ENCODE assay signal across 1 cellular context in the genomic region with DNA sequence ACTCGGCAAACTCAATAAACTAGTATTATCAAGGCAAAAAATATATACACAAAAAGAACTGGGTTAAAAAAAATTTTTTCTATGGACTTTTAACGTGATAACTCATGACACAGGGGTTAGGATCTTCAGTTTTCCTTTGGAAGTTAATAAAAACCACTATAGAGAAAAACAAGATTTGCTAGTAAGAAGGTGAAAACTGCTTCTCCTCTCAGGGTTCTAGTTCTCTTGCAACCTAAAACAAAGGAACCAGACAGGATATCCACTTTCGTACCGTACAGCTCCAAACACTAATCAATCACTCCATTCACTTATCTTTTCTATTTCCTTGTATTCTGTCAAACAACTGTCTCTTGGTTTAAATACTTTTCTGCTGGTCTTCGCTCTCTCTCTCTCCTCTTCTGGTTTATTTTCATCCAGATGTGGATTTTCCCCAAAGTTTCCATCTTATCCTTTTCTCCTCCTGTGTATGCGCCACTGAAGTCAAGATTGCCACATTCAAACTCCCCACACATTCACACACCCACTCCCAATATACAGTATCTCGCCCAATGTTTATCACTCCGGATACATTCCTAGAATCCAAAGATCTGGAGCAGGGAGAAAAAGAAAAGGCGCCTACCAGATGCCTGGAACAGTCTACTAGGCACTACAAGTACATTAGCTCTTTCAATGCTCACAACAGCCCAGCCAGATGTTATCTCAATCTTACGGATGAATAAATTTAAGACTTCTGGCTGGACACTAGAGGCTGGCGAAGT.
TF ChIP-seq lines count a peak whose summit lies in the region.

No MANE protein-coding gene starts in this region.

TF ChIP-seq in H1, 55 proteins besides CTCF, POLR2A, EP300 and RAD21:
- no peak for TF ChIP-seq TAF7 (optimal IDR thresholded peaks at IDR 0.05; ENCODE audit: borderline replicate concordance, low read depth, low read length)
- no peak for TF ChIP-seq SAP30 (IDR thresholded peaks at IDR 0.05; ENCODE audit: insufficient read depth, insufficient replicate concordance, low read length)
- TF ChIP-seq SP4 (IDR thresholded peaks at IDR 0.05; ENCODE audit: low read length): no peak
- TF ChIP-seq, protein P1, sequence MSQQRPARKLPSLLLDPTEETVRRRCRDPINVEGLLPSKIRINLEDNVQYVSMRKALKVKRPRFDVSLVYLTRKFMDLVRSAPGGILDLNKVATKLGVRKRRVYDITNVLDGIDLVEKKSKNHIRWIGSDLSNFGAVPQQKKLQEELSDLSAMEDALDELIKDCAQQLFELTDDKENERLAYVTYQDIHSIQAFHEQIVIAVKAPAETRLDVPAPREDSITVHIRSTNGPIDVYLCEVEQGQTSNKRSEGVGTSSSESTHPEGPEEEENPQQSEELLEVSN (IDR thresholded peaks at IDR 0.05): no peak
- no peak for TF ChIP-seq ZNF274 (IDR thresholded peaks at IDR 0.05; ENCODE audit: borderline replicate concordance, extremely low read depth, low read length)
- TF ChIP-seq, protein P2, sequence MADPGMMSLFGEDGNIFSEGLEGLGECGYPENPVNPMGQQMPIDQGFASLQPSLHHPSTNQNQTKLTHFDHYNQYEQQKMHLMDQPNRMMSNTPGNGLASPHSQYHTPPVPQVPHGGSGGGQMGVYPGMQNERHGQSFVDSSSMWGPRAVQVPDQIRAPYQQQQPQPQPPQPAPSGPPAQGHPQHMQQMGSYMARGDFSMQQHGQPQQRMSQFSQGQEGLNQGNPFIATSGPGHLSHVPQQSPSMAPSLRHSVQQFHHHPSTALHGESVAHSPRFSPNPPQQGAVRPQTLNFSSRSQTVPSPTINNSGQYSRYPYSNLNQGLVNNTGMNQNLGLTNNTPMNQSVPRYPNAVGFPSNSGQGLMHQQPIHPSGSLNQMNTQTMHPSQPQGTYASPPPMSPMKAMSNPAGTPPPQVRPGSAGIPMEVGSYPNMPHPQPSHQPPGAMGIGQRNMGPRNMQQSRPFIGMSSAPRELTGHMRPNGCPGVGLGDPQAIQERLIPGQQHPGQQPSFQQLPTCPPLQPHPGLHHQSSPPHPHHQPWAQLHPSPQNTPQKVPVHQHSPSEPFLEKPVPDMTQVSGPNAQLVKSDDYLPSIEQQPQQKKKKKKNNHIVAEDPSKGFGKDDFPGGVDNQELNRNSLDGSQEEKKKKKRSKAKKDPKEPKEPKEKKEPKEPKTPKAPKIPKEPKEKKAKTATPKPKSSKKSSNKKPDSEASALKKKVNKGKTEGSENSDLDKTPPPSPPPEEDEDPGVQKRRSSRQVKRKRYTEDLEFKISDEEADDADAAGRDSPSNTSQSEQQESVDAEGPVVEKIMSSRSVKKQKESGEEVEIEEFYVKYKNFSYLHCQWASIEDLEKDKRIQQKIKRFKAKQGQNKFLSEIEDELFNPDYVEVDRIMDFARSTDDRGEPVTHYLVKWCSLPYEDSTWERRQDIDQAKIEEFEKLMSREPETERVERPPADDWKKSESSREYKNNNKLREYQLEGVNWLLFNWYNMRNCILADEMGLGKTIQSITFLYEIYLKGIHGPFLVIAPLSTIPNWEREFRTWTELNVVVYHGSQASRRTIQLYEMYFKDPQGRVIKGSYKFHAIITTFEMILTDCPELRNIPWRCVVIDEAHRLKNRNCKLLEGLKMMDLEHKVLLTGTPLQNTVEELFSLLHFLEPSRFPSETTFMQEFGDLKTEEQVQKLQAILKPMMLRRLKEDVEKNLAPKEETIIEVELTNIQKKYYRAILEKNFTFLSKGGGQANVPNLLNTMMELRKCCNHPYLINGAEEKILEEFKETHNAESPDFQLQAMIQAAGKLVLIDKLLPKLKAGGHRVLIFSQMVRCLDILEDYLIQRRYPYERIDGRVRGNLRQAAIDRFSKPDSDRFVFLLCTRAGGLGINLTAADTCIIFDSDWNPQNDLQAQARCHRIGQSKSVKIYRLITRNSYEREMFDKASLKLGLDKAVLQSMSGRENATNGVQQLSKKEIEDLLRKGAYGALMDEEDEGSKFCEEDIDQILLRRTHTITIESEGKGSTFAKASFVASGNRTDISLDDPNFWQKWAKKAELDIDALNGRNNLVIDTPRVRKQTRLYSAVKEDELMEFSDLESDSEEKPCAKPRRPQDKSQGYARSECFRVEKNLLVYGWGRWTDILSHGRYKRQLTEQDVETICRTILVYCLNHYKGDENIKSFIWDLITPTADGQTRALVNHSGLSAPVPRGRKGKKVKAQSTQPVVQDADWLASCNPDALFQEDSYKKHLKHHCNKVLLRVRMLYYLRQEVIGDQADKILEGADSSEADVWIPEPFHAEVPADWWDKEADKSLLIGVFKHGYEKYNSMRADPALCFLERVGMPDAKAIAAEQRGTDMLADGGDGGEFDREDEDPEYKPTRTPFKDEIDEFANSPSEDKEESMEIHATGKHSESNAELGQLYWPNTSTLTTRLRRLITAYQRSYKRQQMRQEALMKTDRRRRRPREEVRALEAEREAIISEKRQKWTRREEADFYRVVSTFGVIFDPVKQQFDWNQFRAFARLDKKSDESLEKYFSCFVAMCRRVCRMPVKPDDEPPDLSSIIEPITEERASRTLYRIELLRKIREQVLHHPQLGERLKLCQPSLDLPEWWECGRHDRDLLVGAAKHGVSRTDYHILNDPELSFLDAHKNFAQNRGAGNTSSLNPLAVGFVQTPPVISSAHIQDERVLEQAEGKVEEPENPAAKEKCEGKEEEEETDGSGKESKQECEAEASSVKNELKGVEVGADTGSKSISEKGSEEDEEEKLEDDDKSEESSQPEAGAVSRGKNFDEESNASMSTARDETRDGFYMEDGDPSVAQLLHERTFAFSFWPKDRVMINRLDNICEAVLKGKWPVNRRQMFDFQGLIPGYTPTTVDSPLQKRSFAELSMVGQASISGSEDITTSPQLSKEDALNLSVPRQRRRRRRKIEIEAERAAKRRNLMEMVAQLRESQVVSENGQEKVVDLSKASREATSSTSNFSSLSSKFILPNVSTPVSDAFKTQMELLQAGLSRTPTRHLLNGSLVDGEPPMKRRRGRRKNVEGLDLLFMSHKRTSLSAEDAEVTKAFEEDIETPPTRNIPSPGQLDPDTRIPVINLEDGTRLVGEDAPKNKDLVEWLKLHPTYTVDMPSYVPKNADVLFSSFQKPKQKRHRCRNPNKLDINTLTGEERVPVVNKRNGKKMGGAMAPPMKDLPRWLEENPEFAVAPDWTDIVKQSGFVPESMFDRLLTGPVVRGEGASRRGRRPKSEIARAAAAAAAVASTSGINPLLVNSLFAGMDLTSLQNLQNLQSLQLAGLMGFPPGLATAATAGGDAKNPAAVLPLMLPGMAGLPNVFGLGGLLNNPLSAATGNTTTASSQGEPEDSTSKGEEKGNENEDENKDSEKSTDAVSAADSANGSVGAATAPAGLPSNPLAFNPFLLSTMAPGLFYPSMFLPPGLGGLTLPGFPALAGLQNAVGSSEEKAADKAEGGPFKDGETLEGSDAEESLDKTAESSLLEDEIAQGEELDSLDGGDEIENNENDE (IDR thresholded peaks at IDR 0.05; ENCODE audit: insufficient replicate concordance, low read length): no peak
- TF ChIP-seq KDM4A (IDR thresholded peaks at IDR 0.05; ENCODE audit: low read depth, low read length, severe bottlenecking): no peak
- no peak for TF ChIP-seq JUND (IDR thresholded peaks at IDR 0.05; ENCODE audit: low read length)
- no peak for TF ChIP-seq PHF8 (conservative IDR thresholded peaks at IDR 0.05; ENCODE audit: low read depth, low read length)
- TF ChIP-seq KDM1A (IDR thresholded peaks at IDR 0.05; ENCODE audit: borderline replicate concordance, low read length): no peak
